Comparison of ENCODE assay signal across 29 cellular contexts in genomic region chr4:1885414-1885813, GRCh38. TPM values are rescaled to one million over a fixed set of nuclear protein-coding genes. Genes with fewer than 3 reads are reported as not detected.
DNase-seq lines count a peak whose midpoint lies in the region; ATAC-seq and TF ChIP-seq lines count a peak whose summit lies in the region.
"Had no signal": no experiment of that assay in that cellular context is flagged by ENCODE, and none has a peak within 500 bp of the region (broad histone marks: within the 10 kb centered on the region; RNA-seq: fewer than 3 reads in every experiment).

No MANE protein-coding gene starts in this region.

- POLR2A ChIA-PET in CD4-positive, alpha-beta memory T cell (lab: Charles Lee; ENCODE audit: partially characterized antibody): no interaction called here

- H3K9me3 ChIP-seq in CD4-positive, CD25-positive, alpha-beta regulatory T cell (ENCODE audit: control insufficient read depth in 2 of 2, low read length in 2 of 2): no peaks in the 10 kb centered on the region
- no peaks in the 10 kb centered on the region for H3K9me3 ChIP-seq in CD4-positive, alpha-beta memory T cell (ENCODE audit: control insufficient read depth in 1 of 2, low read length in 2 of 2)
- H3K9me3 ChIP-seq in T-helper 17 cell (ENCODE audit: control insufficient read depth, low read length, poor library complexity, severe bottlenecking): no peaks in the 10 kb centered on the region
- H3K9me3 ChIP-seq in stomach: no peaks in the 10 kb centered on the region
- H3K9me3 ChIP-seq: left ventricle myocardium inferior had no signal

- H3K27me3 ChIP-seq in CD4-positive, CD25-positive, alpha-beta regulatory T cell (ENCODE audit: control insufficient read depth, insufficient read depth, low read length): no peaks in the 10 kb centered on the region
- no peaks in the 10 kb centered on the region for H3K27me3 ChIP-seq in CD4-positive, alpha-beta memory T cell (ENCODE audit: insufficient read depth, low read length)
- no peaks in the 10 kb centered on the region for H3K27me3 ChIP-seq in stomach
- H3K27me3 ChIP-seq: BLaER1 treated with 17β-estradiol and CSF1 and Interleukin-3, amounts not matched to agents 10 nM and 100 nM had no signal

- TF ChIP-seq CTCF in neural crest cell (conservative IDR thresholded peaks at IDR 0.05): no peak
- no peak for TF ChIP-seq CTCF in stomach (IDR thresholded peaks at IDR 0.05)

- no peak for TF ChIP-seq POLR2A in stomach (IDR thresholded peaks at IDR 0.05)

- H3K4me1 Mint-ChIP-seq in CD4-positive, CD25-positive, alpha-beta regulatory T cell: peaks cover 26 to 54% (median 38%) of the 10 kb centered on the region in 4 donors
- peaks cover 21 to 38% (median 27%) of the 10 kb centered on the region in 4 donors for H3K4me1 Mint-ChIP-seq in CD4-positive, alpha-beta memory T cell
- H3K4me1 Mint-ChIP-seq in T-helper 17 cell: peaks cover 31% of the 10 kb centered on the region
- peaks cover 44% of the 10 kb centered on the region for H3K4me1 Mint-ChIP-seq in neural crest cell

- no peak overlapping the region for H3K4me3 ChIP-seq in CD4-positive, CD25-positive, alpha-beta regulatory T cell (ENCODE audit: low read depth, low read length)
- H3K4me3 ChIP-seq in CD4-positive, alpha-beta memory T cell (ENCODE audit: low read length in 2 of 2): no peak overlapping the region
- no peak overlapping the region for H3K4me3 ChIP-seq in stomach
- H3K4me3 ChIP-seq: BLaER1 treated with 17β-estradiol and CSF1 and Interleukin-3, amounts not matched to agents 10 nM and 100 nM; GM23248; left ventricle myocardium inferior; SK-N-MC had no signal

- H3K36me3 Mint-ChIP-seq in CD4-positive, CD25-positive, alpha-beta regulatory T cell: peaks cover 5% of the 10 kb centered on the region
- H3K36me3 Mint-ChIP-seq in CD4-positive, alpha-beta memory T cell: peaks cover 0 to 3% of the 10 kb centered on the region in 2 donors
- peaks cover 3% of the 10 kb centered on the region for H3K36me3 Mint-ChIP-seq in T-helper 17 cell (ENCODE audit: low read depth)
- H3K36me3 Mint-ChIP-seq in neural crest cell (ENCODE audit: low read depth): peaks cover 5% of the 10 kb centered on the region

- intact Hi-C loops in CD4-positive, alpha-beta memory T cell (cut with micrococcal nuclease): no loop called here
- intact Hi-C loops in stomach (cut with DNase I; ENCODE audit: low total_unique reads): no loop called here

- no peaks in the 10 kb centered on the region for H3K27me3 Mint-ChIP-seq in CD4-positive, CD25-positive, alpha-beta regulatory T cell
- H3K27me3 Mint-ChIP-seq in CD4-positive, alpha-beta memory T cell: no peaks in the 10 kb centered on the region
- H3K27me3 Mint-ChIP-seq in T-helper 17 cell: no peaks in the 10 kb centered on the region
- H3K27me3 Mint-ChIP-seq in neural crest cell (ENCODE audit: low read depth): no peaks in the 10 kb centered on the region
- H3K27me3 Mint-ChIP-seq: activated naive CD8-positive, alpha-beta T cell treated with anti-CD3 and anti-CD28 coated beads, Interleukin-2, amount 50 U/mL, for 24 hours; stimulated activated naive CD8-positive, alpha-beta T cell treated with anti-CD3 and anti-CD28 coated beads, Interleukin-15, Interleukin-2, amounts not matched to agents 100 ng/mL and 50 ng/mL, for 24 hours had no signal

- H3K27ac Mint-ChIP-seq in CD4-positive, CD25-positive, alpha-beta regulatory T cell: peak overlapping the region in 2 of 3 donors; percentile 55 to 73
- H3K27ac Mint-ChIP-seq in CD4-positive, alpha-beta memory T cell: peak overlapping the region in 5 of 7 donors; percentile 6 to 60 (median 53)
- H3K27ac Mint-ChIP-seq in T-helper 17 cell: peak overlapping the region; percentile 19
- peak overlapping the region; percentile 37 for H3K27ac Mint-ChIP-seq in neural crest cell (ENCODE audit: unreplicated experiment)
- H3K27ac Mint-ChIP-seq: activated naive CD8-positive, alpha-beta T cell treated with anti-CD3 and anti-CD28 coated beads, Interleukin-2, amount 50 U/mL, for 24 hours; stimulated activated naive CD8-positive, alpha-beta T cell treated with anti-CD3 and anti-CD28 coated beads, Interleukin-15, Interleukin-2, amounts not matched to agents 100 ng/mL and 50 ng/mL, for 24 hours had no signal

- CTCF ChIA-PET in CD4-positive, alpha-beta memory T cell (lab: Charles Lee; ENCODE audit: partially characterized antibody): interaction anchor here (1.3 to 6.4 kb wide), 2 partner anchors 15 to 192 kb away, joined by 3 to 57 read pairs; no protein-coding TSS in a partner anchor

- H3K4me1 ChIP-seq in CD4-positive, CD25-positive, alpha-beta regulatory T cell (ENCODE audit: control insufficient read depth, insufficient read depth, low read length, poor library complexity, severe bottlenecking): peaks cover 5% of the 10 kb centered on the region
- H3K4me1 ChIP-seq in CD4-positive, alpha-beta memory T cell (ENCODE audit: insufficient read depth, low read length): peaks cover 12% of the 10 kb centered on the region
- peaks cover 0 to 29% (median 0%) of the 10 kb centered on the region in 4 donors for H3K4me1 ChIP-seq in stomach

- H3K4me3 Mint-ChIP-seq in CD4-positive, CD25-positive, alpha-beta regulatory T cell: no peak overlapping the region
- no peak overlapping the region for H3K4me3 Mint-ChIP-seq in CD4-positive, alpha-beta memory T cell
- H3K4me3 Mint-ChIP-seq in T-helper 17 cell: no peak overlapping the region
- H3K4me3 Mint-ChIP-seq in neural crest cell: no peak overlapping the region
- H3K4me3 Mint-ChIP-seq: activated naive CD8-positive, alpha-beta T cell treated with anti-CD3 and anti-CD28 coated beads, Interleukin-2, amount 50 U/mL, for 24 hours; stimulated activated naive CD8-positive, alpha-beta T cell treated with anti-CD3 and anti-CD28 coated beads, Interleukin-15, Interleukin-2, amounts not matched to agents 100 ng/mL and 50 ng/mL, for 24 hours had no signal

- DNase-seq in CD4-positive, CD25-positive, alpha-beta regulatory T cell: no peak
- no peak for DNase-seq in CD4-positive, alpha-beta memory T cell
- DNase-seq in T-helper 17 cell: no peak
- no peak for DNase-seq in neural crest cell (ENCODE audit: low read depth, low spot score)
- DNase-seq in stomach: no peak
- no peak for DNase-seq in C1 segment of cervical spinal cord (lab: John Stamatoyannopoulos, UW)
- no peak for DNase-seq in NCI-H1417 treated with DMSO at 0.1 percent for 48 hours (lab: John Stamatoyannopoulos, UW)
- DNase-seq: activated CD4-positive, alpha-beta T cell treated with anti-CD3 and anti-CD28 coated beads for 4 hours; activated gamma-delta T cell treated with Interleukin-2 at 50 U/mL for 16 hours; activated naive CD8-positive, alpha-beta T cell treated with anti-CD3 and anti-CD28 coated beads, Interleukin-2, amount 50 U/mL, for 24 hours; activated T-cell treated with anti-CD3 and anti-CD28 coated beads, Interleukin-2, amount 50 U/mL, for 1 hour; central memory CD4-positive, alpha-beta T cell; DMS79 treated with DMSO at 0.1 percent for 48 hours; GDM1; GM23248; head of caudate nucleus; left ventricle myocardium inferior; mesendoderm; NCI-H1105; NCI-H187 treated with DMSO at 0.1 percent for 48 hours; NCI-H2171; NCI-H510A; stimulated activated CD8-positive, alpha-beta memory T cell treated with anti-CD3 and anti-CD28 coated beads, Interleukin-4, amount 100 ng/mL, for 48 hours had no signal

- no peak for TF ChIP-seq EP300 in stomach (IDR thresholded peaks at IDR 0.05)

- no peak for ATAC-seq in CD4-positive, CD25-positive, alpha-beta regulatory T cell (ENCODE audit: low read depth in 2 of 2)
- no peak for ATAC-seq in T-helper 17 cell
- ATAC-seq: activated naive CD8-positive, alpha-beta T cell treated with anti-CD3 and anti-CD28 coated beads, Interleukin-2, amount 50 U/mL, for 24 hours; esophagus mucosa; sciatic nerve had no signal

- no peaks in the 10 kb centered on the region for H3K36me3 ChIP-seq in CD4-positive, CD25-positive, alpha-beta regulatory T cell (ENCODE audit: control insufficient read depth, insufficient read depth, low read length)
- H3K36me3 ChIP-seq in CD4-positive, alpha-beta memory T cell (ENCODE audit: insufficient read depth, low read length): no peaks in the 10 kb centered on the region
- no peaks in the 10 kb centered on the region for H3K36me3 ChIP-seq in stomach
- H3K36me3 ChIP-seq: left ventricle myocardium inferior had no signal

- WGBS in stomach, 5 donors: 48 to 77% (median 53%) methylated on average over 2 of the region's 2 CpGs

- no peaks in the 10 kb centered on the region for H3K9me3 Mint-ChIP-seq in CD4-positive, CD25-positive, alpha-beta regulatory T cell
- no peaks in the 10 kb centered on the region for H3K9me3 Mint-ChIP-seq in CD4-positive, alpha-beta memory T cell
- no peaks in the 10 kb centered on the region for H3K9me3 Mint-ChIP-seq in neural crest cell
- H3K9me3 Mint-ChIP-seq: activated naive CD8-positive, alpha-beta T cell treated with anti-CD3 and anti-CD28 coated beads, Interleukin-2, amount 50 U/mL, for 24 hours; stimulated activated naive CD8-positive, alpha-beta T cell treated with anti-CD3 and anti-CD28 coated beads, Interleukin-15, Interleukin-2, amounts not matched to agents 100 ng/mL and 50 ng/mL, for 24 hours had no signal

- no peak overlapping the region for H3K27ac ChIP-seq in CD4-positive, CD25-positive, alpha-beta regulatory T cell (ENCODE audit: insufficient read depth, low read length, poor library complexity, severe bottlenecking)
- H3K27ac ChIP-seq in CD4-positive, alpha-beta memory T cell (ENCODE audit: low read depth, low read length): no peak overlapping the region
- no peak overlapping the region for H3K27ac ChIP-seq in stomach
- H3K27ac ChIP-seq: BLaER1 treated with 17β-estradiol and CSF1 and Interleukin-3, amounts not matched to agents 10 nM and 100 nM; GM23248; left ventricle myocardium inferior; SK-N-MC; VCaP had no signal

RNA-seq across cellular contexts. Expression of gene NSD2, which starts 14.2 kb away (rescaled TPM):
- total RNA-seq in CD4-positive, CD25-positive, alpha-beta regulatory T cell: 95.8 TPM
- 1 to 10 TPM; 5.9 to 7.6 (median 7.0) TPM for polyA plus RNA-seq in CD4-positive, CD25-positive, alpha-beta regulatory T cell
- 10 to 100 TPM; 54.8 to 57.4 TPM for total RNA-seq in CD4-positive, alpha-beta memory T cell
- 10 to 100 TPM in 1 of 2 donors, 1 to 10 TPM in 1; 1.1 to 11.7 TPM for polyA plus RNA-seq in CD4-positive, alpha-beta memory T cell
- total RNA-seq in T-helper 17 cell: 10 to 100 TPM; 55.0 to 62.2 TPM
- total RNA-seq in neural crest cell: 269 and 274 TPM in 2 replicates
- 100 to 1,000 TPM in 2 of 5 donors, 10 to 100 TPM in 3; 55.6 to 176 (median 66.1) TPM for total RNA-seq in stomach
- polyA plus RNA-seq in stomach: 10 to 100 TPM in 1 of 3 donors, 1 to 10 TPM in 2; 4.9 to 10.5 (median 9.4) TPM

RNA-seq across cellular contexts. Expression of gene LETM1, which starts 29.5 kb away (rescaled TPM):
- total RNA-seq in CD4-positive, CD25-positive, alpha-beta regulatory T cell: 41.8 TPM
- 10 to 100 TPM; 10.3 to 13.0 (median 12.3) TPM for polyA plus RNA-seq in CD4-positive, CD25-positive, alpha-beta regulatory T cell
- 10 to 100 TPM; 38.8 to 42.8 TPM for total RNA-seq in CD4-positive, alpha-beta memory T cell
- polyA plus RNA-seq in CD4-positive, alpha-beta memory T cell: 10 to 100 TPM in 1 of 2 donors, 1 to 10 TPM in 1; 6.5 to 12.2 TPM
- 10 to 100 TPM; 34.4 to 41.4 TPM for total RNA-seq in T-helper 17 cell
- 59.5 and 60.6 TPM in 2 replicates for total RNA-seq in neural crest cell
- total RNA-seq in stomach: 100 to 1,000 TPM in 1 of 5 donors, 10 to 100 TPM in 4; 46.4 to 255 (median 58.9) TPM
- polyA plus RNA-seq in stomach: 10 to 100 TPM in 2 of 3 donors, 1 to 10 TPM in 1; 5.3 to 12.2 (median 10.3) TPM
